ENCODE assay signal across 27 cellular contexts in the genomic region with DNA sequence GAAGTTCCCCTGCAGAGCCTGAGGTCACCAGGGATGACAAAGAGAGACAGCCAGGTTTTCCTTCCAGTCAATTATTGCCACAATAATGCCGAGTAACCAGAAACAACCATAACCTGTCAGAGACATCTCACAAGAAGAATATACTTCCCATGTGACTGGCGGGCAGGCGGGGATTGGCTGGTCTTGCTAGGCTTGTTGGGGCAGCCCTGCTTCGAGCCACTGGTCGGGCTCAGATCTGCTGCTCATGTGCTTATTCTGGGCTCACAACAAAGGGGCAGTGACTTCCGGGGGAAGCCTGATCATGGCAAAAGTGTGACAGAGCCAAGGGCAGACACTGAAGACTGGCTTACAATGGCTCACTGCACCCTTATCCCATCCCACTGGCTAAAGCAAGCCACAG. TPM values are rescaled to one million over a fixed set of nuclear protein-coding genes. Genes with fewer than 3 reads are reported as not detected.
"Had no signal": no experiment of that assay in that cellular context is flagged by ENCODE, and none has a peak within 500 bp of the region (broad histone marks: within the 10 kb centered on the region; RNA-seq: fewer than 3 reads in every experiment).

No MANE protein-coding gene starts in this region.

- H3K36me3 Mint-ChIP-seq: memory B cell; natural killer cell; stimulated activated naive B cell treated with anti-CD40 and anti-IgM and Interleukin-4, amounts not matched to agents 10 μg/mL and 1 μg/mL and 100 μg/mL, for 72 hours had no signal

- H3K27ac ChIP-seq: lower lobe of right lung, neutrophil, pancreas, right lobe of liver, thoracic aorta, transverse colon, vagina had no signal

- H3K9me3 ChIP-seq: heart right ventricle, lower lobe of right lung, neutrophil, pancreas, right lobe of liver, thoracic aorta, transverse colon, vagina had no signal

- H3K4me1 Mint-ChIP-seq: memory B cell; natural killer cell; stimulated activated naive B cell treated with anti-CD40 and anti-IgM and Interleukin-4, amounts not matched to agents 10 μg/mL and 1 μg/mL and 100 μg/mL, for 72 hours had no signal

- H3K4me1 ChIP-seq: lower lobe of right lung, pancreas, right lobe of liver, transverse colon, vagina had no signal

- ATAC-seq: effector memory CD8-positive, alpha-beta T cell; heart right ventricle; left colon; left ventricle myocardium superior; lower lobe of right lung; natural killer cell; pancreas; right lobe of liver; stimulated activated naive B cell treated with anti-CD40 and anti-IgM and Interleukin-4, amounts not matched to agents 10 μg/mL and 1 μg/mL and 100 μg/mL, for 72 hours had no signal

- H3K4me3 ChIP-seq: heart right ventricle, lower lobe of right lung, pancreas, right lobe of liver, thoracic aorta, transverse colon, vagina had no signal

- H3K27ac Mint-ChIP-seq: effector memory CD8-positive, alpha-beta T cell; memory B cell; natural killer cell; stimulated activated naive B cell treated with anti-CD40 and anti-IgM and Interleukin-4, amounts not matched to agents 10 μg/mL and 1 μg/mL and 100 μg/mL, for 72 hours; stimulated activated naive CD8-positive, alpha-beta T cell treated with anti-CD3 and anti-CD28 coated beads, Interleukin-15, Interleukin-2, amounts not matched to agents 100 ng/mL and 50 ng/mL, for 24 hours had no signal

- H3K4me3 Mint-ChIP-seq: effector memory CD8-positive, alpha-beta T cell; memory B cell; natural killer cell; stimulated activated naive B cell treated with anti-CD40 and anti-IgM and Interleukin-4, amounts not matched to agents 10 μg/mL and 1 μg/mL and 100 μg/mL, for 72 hours; stimulated activated naive CD8-positive, alpha-beta T cell treated with anti-CD3 and anti-CD28 coated beads, Interleukin-15, Interleukin-2, amounts not matched to agents 100 ng/mL and 50 ng/mL, for 24 hours had no signal

- DNase-seq: cortex of kidney; effector memory CD8-positive, alpha-beta T cell; erythroblast; foreskin melanocyte; glutamatergic neuron; heart right ventricle; hippocampal formation; kidney glomerular epithelial cell; left colon; left ventricle myocardium superior; lower lobe of right lung; natural killer cell; pancreas; right lobe of liver; small intestine; stimulated activated CD4-positive, alpha-beta T cell treated with anti-CD3 and anti-CD28 coated beads, Interleukin-15, amount 100 ng/mL, for 24 hours; stimulated activated CD4-positive, alpha-beta T cell treated with anti-CD3 and anti-CD28 coated beads, Interleukin-2, amount 100 ng/mL, for 48 hours; stimulated activated naive B cell treated with anti-CD40 and anti-IgM and Interleukin-4, amounts not matched to agents 10 μg/mL and 1 μg/mL and 100 μg/mL, for 72 hours; transverse colon had no signal

- H3K36me3 ChIP-seq: heart right ventricle, lower lobe of right lung, neutrophil, pancreas, right lobe of liver, thoracic aorta, transverse colon, vagina had no signal

- H3K27me3 ChIP-seq: pancreas, right lobe of liver, vagina had no signal

- H3K9me3 Mint-ChIP-seq: effector memory CD8-positive, alpha-beta T cell; natural killer cell; stimulated activated naive B cell treated with anti-CD40 and anti-IgM and Interleukin-4, amounts not matched to agents 10 μg/mL and 1 μg/mL and 100 μg/mL, for 72 hours; stimulated activated naive CD8-positive, alpha-beta T cell treated with anti-CD3 and anti-CD28 coated beads, Interleukin-15, Interleukin-2, amounts not matched to agents 100 ng/mL and 50 ng/mL, for 24 hours had no signal

RNA-seq across cellular contexts. Expression of a gene that starts 48.1 kb away (rescaled TPM):
- total RNA-seq: dermis microvascular lymphatic vessel endothelial cell, left ventricle myocardium superior, natural killer cell, right lobe of liver, thoracic aorta, ureter had no signal
- polyA plus RNA-seq: neural cell had no signal
